Comparison of ENCODE assay signal across 25 cellular contexts in the genomic region with DNA sequence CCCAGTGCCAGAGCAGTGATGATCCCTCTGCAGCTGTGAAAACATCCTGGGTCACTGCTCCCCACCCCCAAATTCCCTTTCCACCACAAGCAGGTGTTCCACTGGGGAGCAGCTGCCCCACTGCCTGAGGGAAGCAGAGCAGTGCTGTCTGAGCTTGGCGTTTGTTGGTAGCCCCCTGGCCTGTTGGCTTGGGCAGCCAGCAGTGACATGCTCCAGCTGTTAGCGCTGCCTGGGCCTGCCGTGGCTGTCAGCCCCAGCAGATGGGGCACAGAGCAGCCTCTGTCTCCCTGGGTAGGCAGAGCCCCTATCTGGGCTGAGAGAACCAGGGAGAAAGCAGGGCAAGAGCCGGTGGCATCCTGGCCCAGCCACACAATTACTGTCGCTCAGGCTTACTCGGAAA.
DNase-seq lines count a peak whose midpoint lies in the region; ATAC-seq and TF ChIP-seq lines count a peak whose summit lies in the region.
"Had no signal": no experiment of that assay in that cellular context is flagged by ENCODE, and none has a peak within 500 bp of the region (broad histone marks: within the 10 kb centered on the region; RNA-seq: fewer than 3 reads in every experiment).

No MANE protein-coding gene starts in this region.

- TF ChIP-seq CTCF in glutamatergic neuron (IDR thresholded peaks at IDR 0.05; ENCODE audit: partially characterized antibody, unreplicated experiment) = no peak

- ATAC-seq in GM19455 (IDR thresholded peaks at IDR 0.05; ENCODE audit: unreplicated experiment) (no peak), GM21367 (IDR thresholded peaks at IDR 0.05; ENCODE audit: unreplicated experiment) (no peak)
- ATAC-seq: A549; activated CD8-positive, alpha-beta memory T cell treated with anti-CD3 and anti-CD28 coated beads, Interleukin-2, amount 10 ng/mL, durations not matched to agents 7 days and 5 days; GM12878; K562; left lobe of liver; stimulated activated memory B cell treated with anti-CD40 and anti-IgM and Interleukin-4, amounts not matched to agents 10 μg/mL and 1 μg/mL and 100 μg/mL, for 72 hours had no signal

- intact Hi-C loops in posterior vena cava (cut with DNase I) = no loop called here

- peak in 2 of 3 experiments; percentile 8 to 29 for DNase-seq in NCI-H1417 (lab: John Stamatoyannopoulos, UW)
- no peak for DNase-seq in NCI-H1417 treated with DMSO at 0.1 percent for 48 hours (lab: John Stamatoyannopoulos, UW)
- DNase-seq in NCI-H510A (lab: John Stamatoyannopoulos, UW) = peak; percentile 32
- peak; percentile 25 for DNase-seq in glutamatergic neuron
- DNase-seq in posterior vena cava (ENCODE audit: low spot score) = peak; percentile 49
- DNase-seq in activated naive CD4-positive, alpha-beta T cell treated with Interleukin-2 at 50 U/mL for 16 hours = no peak
- DNase-seq: activated CD4-positive, alpha-beta T cell treated with anti-CD3 and anti-CD28 coated beads for 48 hours; activated CD8-positive, alpha-beta memory T cell treated with anti-CD3 and anti-CD28 coated beads, Interleukin-2, amount 10 ng/mL, durations not matched to agents 7 days and 5 days; cerebellar nuclear complex; effector CD8-positive, alpha-beta T cell; GOT3; heart left ventricle; NCI-H526 treated with DMSO at 0.1 percent for 48 hours; stimulated activated CD4-positive, alpha-beta T cell treated with anti-CD3 and anti-CD28 coated beads, Interleukin-1b, Interleukin-23, amount 100 ng/mL, for 48 hours; T-helper 1 cell; testis had no signal

- H3K9me3 Mint-ChIP-seq in glutamatergic neuron (ENCODE audit: unreplicated experiment) = peaks cover 2% of the 10 kb centered on the region
- H3K9me3 Mint-ChIP-seq: activated T-helper 1 cell treated with anti-CD3 and anti-CD28 coated beads, Interleukin-12 subunit alpha, Interleukin-12 subunit beta, Interleukin-2, Interleukin-4 antibody, amounts not matched to agents 30 ng/mL and 10 ng/mL and 1 ng/mL, durations not matched to agents 14 hours and 24 hours and 36 hours had no signal

- peaks cover 8% of the 10 kb centered on the region for H3K27me3 Mint-ChIP-seq in glutamatergic neuron (ENCODE audit: unreplicated experiment)
- H3K27me3 Mint-ChIP-seq: activated CD8-positive, alpha-beta memory T cell treated with anti-CD3 and anti-CD28 coated beads, Interleukin-2, amount 10 ng/mL, durations not matched to agents 7 days and 5 days; activated naive CD8-positive, alpha-beta T cell had no signal

- peak overlapping the region; percentile 26 for H3K27ac Mint-ChIP-seq in glutamatergic neuron (ENCODE audit: unreplicated experiment)
- H3K27ac Mint-ChIP-seq: activated CD8-positive, alpha-beta memory T cell treated with anti-CD3 and anti-CD28 coated beads, Interleukin-2, amount 10 ng/mL, durations not matched to agents 7 days and 5 days; activated naive CD8-positive, alpha-beta T cell; activated T-helper 1 cell treated with anti-CD3 and anti-CD28 coated beads, Interleukin-12 subunit alpha, Interleukin-12 subunit beta, Interleukin-2, Interleukin-4 antibody, amounts not matched to agents 30 ng/mL and 10 ng/mL and 1 ng/mL, durations not matched to agents 14 hours and 24 hours and 36 hours; stimulated activated memory B cell treated with anti-CD40 and anti-IgM and Interleukin-4, amounts not matched to agents 10 μg/mL and 1 μg/mL and 100 μg/mL, for 72 hours had no signal

- H3K36me3 Mint-ChIP-seq in glutamatergic neuron (ENCODE audit: unreplicated experiment) = no peaks in the 10 kb centered on the region
- H3K36me3 Mint-ChIP-seq: activated CD8-positive, alpha-beta memory T cell treated with anti-CD3 and anti-CD28 coated beads, Interleukin-2, amount 10 ng/mL, durations not matched to agents 7 days and 5 days; activated naive CD8-positive, alpha-beta T cell; stimulated activated memory B cell treated with anti-CD40 and anti-IgM and Interleukin-4, amounts not matched to agents 10 μg/mL and 1 μg/mL and 100 μg/mL, for 72 hours had no signal

- peaks cover 5% of the 10 kb centered on the region for H3K4me1 Mint-ChIP-seq in glutamatergic neuron (ENCODE audit: low read depth, unreplicated experiment)
- H3K4me1 Mint-ChIP-seq: activated CD8-positive, alpha-beta memory T cell treated with anti-CD3 and anti-CD28 coated beads, Interleukin-2, amount 10 ng/mL, durations not matched to agents 7 days and 5 days; stimulated activated memory B cell treated with anti-CD40 and anti-IgM and Interleukin-4, amounts not matched to agents 10 μg/mL and 1 μg/mL and 100 μg/mL, for 72 hours had no signal

- no peak overlapping the region for H3K4me3 Mint-ChIP-seq in glutamatergic neuron (ENCODE audit: unreplicated experiment)
- H3K4me3 Mint-ChIP-seq: activated CD8-positive, alpha-beta memory T cell treated with anti-CD3 and anti-CD28 coated beads, Interleukin-2, amount 10 ng/mL, durations not matched to agents 7 days and 5 days; activated naive CD8-positive, alpha-beta T cell; activated T-helper 1 cell treated with anti-CD3 and anti-CD28 coated beads, Interleukin-12 subunit alpha, Interleukin-12 subunit beta, Interleukin-2, Interleukin-4 antibody, amounts not matched to agents 30 ng/mL and 10 ng/mL and 1 ng/mL, durations not matched to agents 14 hours and 24 hours and 36 hours; stimulated activated memory B cell treated with anti-CD40 and anti-IgM and Interleukin-4, amounts not matched to agents 10 μg/mL and 1 μg/mL and 100 μg/mL, for 72 hours had no signal

Comparison
In these comparisons a context has a peak if more than half of its experiments do, and no peak if none do; other contexts are left out.
1. DNase-seq: peak in NCI-H1417 (2 of 3), NCI-H510A (single experiment), glutamatergic neuron (single experiment) and posterior vena cava (single experiment); none in NCI-H1417 treated with DMSO at 0.1 percent for 48 hours (single experiment) and activated naive CD4-positive, alpha-beta T cell treated with Interleukin-2 at 50 U/mL for 16 hours (single experiment).